Comparison of ENCODE assay signal across 19 cellular contexts in genomic region chr5:147874910-147875367, GRCh38. TPM values are rescaled to one million over a fixed set of nuclear protein-coding genes. Genes with fewer than 3 reads are reported as not detected.
DNase-seq lines count a peak whose midpoint lies in the region; ATAC-seq, FAIRE-seq and TF ChIP-seq lines count a peak whose summit lies in the region.
"Had no signal": no experiment of that assay in that cellular context is flagged by ENCODE, and none has a peak within 500 bp of the region (broad histone marks: within the 10 kb centered on the region; RNA-seq: fewer than 3 reads in every experiment).

No MANE protein-coding gene starts in this region.

- H2BK12ac ChIP-seq in H1 (ENCODE audit: low read depth, low read length) = peak overlapping the region; percentile 78; the same call in 1 of the 2 replicates

- peaks cover 2 to 31% (median 9%) of the 10 kb centered on the region in 4 experiments; a peak in 5 of 8 replicates for H3K36me3 ChIP-seq in H1 (ENCODE audit: control insufficient read depth in 2 of 4, insufficient read depth in 4 of 4, low read length in 3 of 4)
- no peaks in the 10 kb centered on the region for H3K36me3 ChIP-seq in upper lobe of right lung
- H3K36me3 ChIP-seq: BE2C, SJCRH30 had no signal

- ATAC-seq in activated naive CD8-positive, alpha-beta T cell treated with anti-CD3 and anti-CD28 coated beads, Interleukin-2, amount 50 U/mL, for 24 hours = peak; percentile 24
- ATAC-seq in HG03457 (IDR thresholded peaks at IDR 0.05; ENCODE audit: unreplicated experiment) (no peak), upper lobe of right lung (no peak)

- peak overlapping the region; percentile 99 for H2BK120ac ChIP-seq in H1 (replicated peaks; ENCODE audit: low read depth, low read length)

- peaks cover 2% of the 10 kb centered on the region; the same call in 1 of the 2 replicates for H3K79me1 ChIP-seq in H1 (ENCODE audit: low read depth, low read length)

- H2BK15ac ChIP-seq in H1 (ENCODE audit: low read length) = no peak overlapping the region; the same call in 1 of the 2 replicates

- H3K4me1 ChIP-seq in H1 (replicated peaks in 1 of 4; ENCODE audit: control insufficient read depth in 3 of 4, insufficient read depth in 4 of 4, low read length in 3 of 4) (peaks cover 11 to 24% (median 18%) of the 10 kb centered on the region in 4 experiments; a peak in 6 of 7 replicates), upper lobe of right lung (no peaks in the 10 kb centered on the region)
- H3K4me1 ChIP-seq: BE2C, SJCRH30 had no signal

- peak overlapping the region; percentile 7 to 96 (median 46); a peak in 7 of 8 replicates for H3K4me3 ChIP-seq in H1 (ENCODE audit: extremely low read depth in 1 of 4, insufficient read depth in 2 of 4, low read depth in 3 of 4, low read length in 4 of 4)
- peak overlapping the region; percentile 42 for H3K4me3 ChIP-seq in iPS-18c (ENCODE audit: insufficient read depth, low read depth, low read length)
- no peak overlapping the region for H3K4me3 ChIP-seq in foreskin fibroblast (ENCODE audit: low read depth in 1 of 2, low read length in 2 of 2)
- no peak overlapping the region for H3K4me3 ChIP-seq in upper lobe of right lung
- H3K4me3 ChIP-seq: PC-9, SJCRH30 had no signal

- TF ChIP-seq CTCF in H1 (IDR thresholded peaks at IDR 0.05; ENCODE audit: control extremely low read depth in 1 of 3, insufficient read depth in 1 of 3, low read depth in 1 of 3, low read length in 3 of 3) (no peak), foreskin fibroblast (IDR thresholded peaks at IDR 0.05; ENCODE audit: low read depth, low read length) (no peak), upper lobe of right lung (IDR thresholded peaks at IDR 0.05) (no peak)

- 0% methylated on average over 3 of the region's 3 CpGs; no CpG with 5 or more reads in 1 of the 2 experiments for WGBS in H1 (ENCODE audit: extremely low coverage in 1 of 2, insufficient coverage in 1 of 2, insufficient read length in 1 of 2, insufficient replicate concordance in 2 of 2, low coverage in 1 of 2, low lambda C conversion rate in 2 of 2, missing lambda C conversion rate in 1 of 2), 2 experiments

- peak overlapping the region in 3 of 4 experiments; percentile 41 to 48 (median 44); a peak in 4 of 7 replicates for H3K9ac ChIP-seq in H1 (replicated peaks in 1 of 4; ENCODE audit: extremely low read depth in 1 of 4, low read depth in 3 of 4, low read length in 3 of 4)

- H2AFZ ChIP-seq in H1 (ENCODE audit: low read length) = no peak overlapping the region
- H2AFZ ChIP-seq: PC-9 had no signal

- H3K4ac ChIP-seq in H1 (replicated peaks; ENCODE audit: insufficient read length, low read depth, low read length) = peak overlapping the region; percentile 71

- peak overlapping the region; percentile 98 for H2BK5ac ChIP-seq in H1 (ENCODE audit: low read depth, low read length)

- no peak overlapping the region for H3K4me3 Mint-ChIP-seq in activated naive CD8-positive, alpha-beta T cell treated with anti-CD3 and anti-CD28 coated beads, Interleukin-2, amount 50 U/mL, for 24 hours
- H3K4me3 Mint-ChIP-seq in activated naive CD8-positive, alpha-beta T cell treated with anti-CD3 and anti-CD28 coated beads for 36 hours = no peak overlapping the region
- H3K4me3 Mint-ChIP-seq: CD4-positive, alpha-beta T cell had no signal

- H3K79me2 ChIP-seq in H1 (ENCODE audit: control insufficient read depth in 1 of 2, insufficient read depth in 2 of 2, low read length in 2 of 2) = peaks cover 18 to 72% of the 10 kb centered on the region in 2 experiments; a peak in 3 of 4 replicates

- H3K27me3 Mint-ChIP-seq in activated naive CD8-positive, alpha-beta T cell treated with anti-CD3 and anti-CD28 coated beads, Interleukin-2, amount 50 U/mL, for 24 hours = no peaks in the 10 kb centered on the region
- peaks cover 6% of the 10 kb centered on the region for H3K27me3 Mint-ChIP-seq in activated naive CD8-positive, alpha-beta T cell treated with anti-CD3 and anti-CD28 coated beads for 36 hours

- H4K20me1 ChIP-seq in H1 (replicated peaks in 1 of 2; ENCODE audit: control insufficient read depth in 1 of 2, insufficient read depth in 2 of 2, low read length in 2 of 2) = no peaks in the 10 kb centered on the region

- H2BK20ac ChIP-seq in H1 (ENCODE audit: low read length) = peak overlapping the region; percentile 94; the same call in 1 of the 2 replicates

- peak overlapping the region; percentile 34; the same call in 1 of the 2 replicates for H2AK5ac ChIP-seq in H1 (ENCODE audit: low read depth, low read length)

- H3K4me1 Mint-ChIP-seq in activated naive CD8-positive, alpha-beta T cell treated with anti-CD3 and anti-CD28 coated beads, Interleukin-2, amount 50 U/mL, for 24 hours = no peaks in the 10 kb centered on the region
- no peaks in the 10 kb centered on the region for H3K4me1 Mint-ChIP-seq in activated naive CD8-positive, alpha-beta T cell treated with anti-CD3 and anti-CD28 coated beads for 36 hours

- H4K8ac ChIP-seq in H1 (ENCODE audit: extremely low read depth, insufficient read depth, low read length) = no peak overlapping the region

- peak overlapping the region; percentile 94 for H3K56ac ChIP-seq in H1 (replicated peaks; ENCODE audit: insufficient read length, low read depth, low read length)

- H3K23ac ChIP-seq in H1 (ENCODE audit: insufficient read length) = peak overlapping the region; percentile 77

- no peak for DNase-seq in activated naive CD8-positive, alpha-beta T cell treated with anti-CD3 and anti-CD28 coated beads, Interleukin-2, amount 50 U/mL, for 24 hours
- DNase-seq in activated naive CD8-positive, alpha-beta T cell treated with anti-CD3 and anti-CD28 coated beads for 36 hours = no peak
- DNase-seq in H1 (ENCODE audit: low read depth in 1 of 2, low spot score in 2 of 2) (no peak), foreskin fibroblast (no peak), GF-D8 (lab: John Stamatoyannopoulos, UW) (no peak), upper lobe of right lung (no peak)
- DNase-seq: BE2C; CD4-positive, alpha-beta T cell; Karpas-422; NCI-H1105; NCI-H187 treated with DMSO at 0.1 percent for 48 hours; NCI-H345; NK-92 treated with Interleukin-12 subunit alpha and Interleukin-12 subunit beta, amount 100 ng/mL, for 24 hours; PC-9; SJCRH30 had no signal

- H3K27ac ChIP-seq in H1 (ENCODE audit: low read depth, low read length) (peak overlapping the region; percentile 79), upper lobe of right lung (no peak overlapping the region)
- H3K27ac ChIP-seq: 22Rv1, PC-9, SJCRH30 had no signal

- TF ChIP-seq POLR2A in H1 (IDR thresholded peaks at IDR 0.05; ENCODE audit: control extremely low read depth in 1 of 2, low read depth in 2 of 2, low read length in 2 of 2) = no peak

- H4K5ac ChIP-seq in H1 (ENCODE audit: insufficient read length, low read depth, low read length) = peak overlapping the region; percentile 98

- intact Hi-C loops in upper lobe of right lung (cut with DNase I) = no loop called here

- H3K9me3 Mint-ChIP-seq in activated naive CD8-positive, alpha-beta T cell treated with anti-CD3 and anti-CD28 coated beads, Interleukin-2, amount 50 U/mL, for 24 hours = no peaks in the 10 kb centered on the region
- no peaks in the 10 kb centered on the region for H3K9me3 Mint-ChIP-seq in activated naive CD8-positive, alpha-beta T cell treated with anti-CD3 and anti-CD28 coated beads for 36 hours
- H3K9me3 Mint-ChIP-seq: CD4-positive, alpha-beta T cell had no signal

- peak overlapping the region; percentile 97 for H4K91ac ChIP-seq in H1 (replicated peaks; ENCODE audit: insufficient read length, low read length)

- no peak overlapping the region for H3K27ac Mint-ChIP-seq in activated naive CD8-positive, alpha-beta T cell treated with anti-CD3 and anti-CD28 coated beads, Interleukin-2, amount 50 U/mL, for 24 hours
- no peak overlapping the region for H3K27ac Mint-ChIP-seq in activated naive CD8-positive, alpha-beta T cell treated with anti-CD3 and anti-CD28 coated beads for 36 hours
- H3K27ac Mint-ChIP-seq: CD4-positive, alpha-beta T cell had no signal

- H3K23me2 ChIP-seq in H1 (ENCODE audit: low read depth, low read length) = peaks cover 4% of the 10 kb centered on the region; the same call in 1 of the 2 replicates

- CTCF ChIA-PET in H1 (lab: Charles Lee; ENCODE audit: partially characterized antibody) = interaction anchor here (1.8 to 17.4 kb wide), 2 partner anchors 17 to 59 kb away, joined by 7 to 163 read pairs; no protein-coding TSS in a partner anchor

- peak; percentile 98 for FAIRE-seq in H1 (lab: Jason Lieb, UNC)

- peak overlapping the region; percentile 96 for H3K18ac ChIP-seq in H1 (ENCODE audit: extremely low read depth, low read length)

- H3K14ac ChIP-seq in H1 (ENCODE audit: insufficient read length) = no peak overlapping the region

- H3K9me3 ChIP-seq in H1 (ENCODE audit: insufficient read depth in 2 of 2, low read depth in 1 of 2, low read length in 1 of 2) (no peaks in the 10 kb centered on the region), iPS-18c (ENCODE audit: control insufficient read depth, insufficient read depth, low read length) (no peaks in the 10 kb centered on the region), upper lobe of right lung (no peaks in the 10 kb centered on the region)
- H3K9me3 ChIP-seq: BE2C, SJCRH30 had no signal

- peak overlapping the region; percentile 63 to 91 for H3K4me2 ChIP-seq in H1 (ENCODE audit: insufficient read depth in 1 of 2, low read depth in 2 of 2, low read length in 2 of 2)
- H3K4me2 ChIP-seq: PC-9 had no signal

- TF ChIP-seq RAD21 in H1 (IDR thresholded peaks at IDR 0.05 in 1 of 2, conservative IDR thresholded peaks at IDR 0.05 in 1 of 2; ENCODE audit: low read depth in 2 of 2, low read length in 2 of 2) = no peak

- H3K36me3 Mint-ChIP-seq in activated naive CD8-positive, alpha-beta T cell treated with anti-CD3 and anti-CD28 coated beads, Interleukin-2, amount 50 U/mL, for 24 hours (ENCODE audit: low read depth) = no peaks in the 10 kb centered on the region
- H3K36me3 Mint-ChIP-seq in activated naive CD8-positive, alpha-beta T cell treated with anti-CD3 and anti-CD28 coated beads for 36 hours = no peaks in the 10 kb centered on the region

- POLR2A ChIA-PET in H1 (lab: Charles Lee; ENCODE audit: partially characterized antibody) = interaction anchor here (0.7 to 20.0 kb wide), 18 partner anchors 8 to 291 kb away, joined by 3 to 730 read pairs (median 4); no protein-coding TSS in a partner anchor

- TF ChIP-seq EP300 in H1 (IDR thresholded peaks at IDR 0.05; ENCODE audit: borderline replicate concordance in 1 of 2, low read depth in 2 of 2, low read length in 2 of 2) = no peak

- no peaks in the 10 kb centered on the region for H3K27me3 ChIP-seq in H1 (replicated peaks in 1 of 4; ENCODE audit: control insufficient read depth in 3 of 4, extremely low read depth in 1 of 4, insufficient read depth in 3 of 4, low read length in 3 of 4)
- no peaks in the 10 kb centered on the region for H3K27me3 ChIP-seq in upper lobe of right lung

RNA-seq across cellular contexts. Expression of gene SCGB3A2, which starts 3.6 kb away (rescaled TPM):
- not detected for total RNA-seq in activated naive CD8-positive, alpha-beta T cell treated with anti-CD3 and anti-CD28 coated beads for 36 hours
- 63.6 and 74.3 TPM in 2 replicates for total RNA-seq in H1 (2021; fragmentation: NEBNext Ultra II Directional; extraction: Animal tissue kit (Norgen Biotek cat#: 25700))
- 36.7 and 47.1 TPM in 2 replicates for polyA plus RNA-seq in H1 (2011; rRNA removed)
- polyA plus RNA-seq in H1 (2011; cell fraction: cytosol; rRNA removed) = 56.0 TPM
- polyA plus RNA-seq in H1 (2011; cell fraction: nucleus; rRNA removed) = 22.8 TPM
- polyA plus RNA-seq in H1 (2012, experiment 1 of 2) = 75.7 to 101 TPM (median 95.3 TPM) in 4 replicates
- polyA plus RNA-seq in H1 (2012, experiment 2 of 2) = 37.2 TPM
- polyA plus RNA-seq in H1 (2013, experiment 1 of 2) = 86.6 TPM
- polyA plus RNA-seq in H1 (2013, experiment 2 of 2) = 94.7 TPM
- polyA minus RNA-seq in H1 (2011; rRNA and poly(A)+ RNA removed) = 6.8 and 8.4 TPM in 2 replicates
- polyA minus RNA-seq in H1 (2011; cell fraction: cytosol; rRNA and poly(A)+ RNA removed) = 9.7 TPM
- 18.5 TPM for polyA minus RNA-seq in H1 (2011; cell fraction: nucleus; rRNA and poly(A)+ RNA removed)
- total RNA-seq in upper lobe of right lung = 186 TPM
- total RNA-seq: CD4-positive, alpha-beta T cell; PC-9; SJCRH30 had no signal
- polyA plus RNA-seq: AG04450 had no signal

RNA-seq across cellular contexts. Expression of gene C5orf46, which starts 31.4 kb away (rescaled TPM):
- not detected for total RNA-seq in activated naive CD8-positive, alpha-beta T cell treated with anti-CD3 and anti-CD28 coated beads for 36 hours
- total RNA-seq in H1 (2021; fragmentation: NEBNext Ultra II Directional; extraction: Animal tissue kit (Norgen Biotek cat#: 25700)) = not detected in 2 replicates
- polyA plus RNA-seq in H1 (2011; rRNA removed) = not detected in 2 replicates
- not detected for polyA plus RNA-seq in H1 (2011; cell fraction: cytosol; rRNA removed)
- not detected for polyA plus RNA-seq in H1 (2011; cell fraction: nucleus; rRNA removed)
- polyA plus RNA-seq in H1 (2012, experiment 1 of 2) = 0.60 to 2.5 TPM (median 0.88 TPM) in 4 replicates
- polyA plus RNA-seq in H1 (2012, experiment 2 of 2) = not detected
- polyA plus RNA-seq in H1 (2013, experiment 1 of 2) = not detected
- not detected for polyA plus RNA-seq in H1 (2013, experiment 2 of 2)
- polyA minus RNA-seq in H1 (2011; rRNA and poly(A)+ RNA removed) = not detected in 2 replicates
- polyA minus RNA-seq in H1 (2011; cell fraction: cytosol; rRNA and poly(A)+ RNA removed) = not detected
- polyA minus RNA-seq in H1 (2011; cell fraction: nucleus; rRNA and poly(A)+ RNA removed) = not detected
- not detected for total RNA-seq in upper lobe of right lung
- total RNA-seq: CD4-positive, alpha-beta T cell; PC-9 had no signal
- polyA plus RNA-seq: AG04450 had no signal

RNA-seq across cellular contexts. Expression of gene SPINK1, which starts 43.5 kb away (rescaled TPM):
- not detected for total RNA-seq in activated naive CD8-positive, alpha-beta T cell treated with anti-CD3 and anti-CD28 coated beads for 36 hours
- total RNA-seq in H1 (2021; fragmentation: NEBNext Ultra II Directional; extraction: Animal tissue kit (Norgen Biotek cat#: 25700)) = 0.48 TPM in 1 of 2 replicates, not detected in the other
- polyA plus RNA-seq in H1 (2011; rRNA removed) = 1.3 TPM in 2 replicates
- 1.7 TPM for polyA plus RNA-seq in H1 (2011; cell fraction: cytosol; rRNA removed)
- polyA plus RNA-seq in H1 (2011; cell fraction: nucleus; rRNA removed) = 3.9 TPM
- polyA plus RNA-seq in H1 (2012, experiment 1 of 2) = 0.67 to 2.4 TPM (median 1.6 TPM) in 4 replicates
- polyA plus RNA-seq in H1 (2012, experiment 2 of 2) = not detected
- 4.6 TPM for polyA plus RNA-seq in H1 (2013, experiment 1 of 2)
- polyA plus RNA-seq in H1 (2013, experiment 2 of 2) = 5.7 TPM
- polyA minus RNA-seq in H1 (2011; rRNA and poly(A)+ RNA removed) = 0.50 and 0.73 TPM in 2 replicates
- polyA minus RNA-seq in H1 (2011; cell fraction: cytosol; rRNA and poly(A)+ RNA removed) = not detected
- 1.9 TPM for polyA minus RNA-seq in H1 (2011; cell fraction: nucleus; rRNA and poly(A)+ RNA removed)
- not detected for total RNA-seq in upper lobe of right lung
- total RNA-seq: CD4-positive, alpha-beta T cell; PC-9; SJCRH30 had no signal
- polyA plus RNA-seq: AG04450 had no signal

Comparison
In these comparisons a context has a peak if more than half of its experiments do, and no peak if none do; other contexts are left out.
1. H3K4me3 ChIP-seq: peak in H1 (4 of 4) and iPS-18c (single experiment); none in foreskin fibroblast (0 of 2) and upper lobe of right lung (single experiment).
2. RNA of gene SCGB3A2, which starts 3.6 kb away (total RNA-seq): 186 TPM in upper lobe of right lung (single experiment) and 63.6 to 74.3 TPM in H1; not detected in activated naive CD8-positive, alpha-beta T cell treated with anti-CD3 and anti-CD28 coated beads for 36 hours; every median in the first group is over 10 times any median in the second.